In the genomic region with DNA sequence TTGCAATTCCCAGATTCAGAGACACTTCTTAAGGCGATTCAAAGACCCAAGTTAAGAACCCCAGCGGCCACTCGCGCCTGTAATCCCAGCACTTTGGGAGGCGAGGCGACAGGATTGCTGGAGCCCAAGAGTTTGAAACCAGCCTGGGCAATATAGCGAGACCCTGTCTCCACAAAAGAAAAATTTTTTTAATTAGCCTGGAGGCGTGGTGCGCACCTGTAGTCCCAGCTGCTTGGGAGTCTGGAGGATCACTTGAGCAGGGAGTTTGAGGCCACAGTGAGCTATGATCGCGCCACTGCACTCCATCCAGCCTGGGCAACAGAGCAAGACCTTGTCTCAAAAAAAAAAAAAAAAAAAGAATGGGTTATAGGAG, we compare ENCODE assay signal across 8 cellular contexts. TPM values are rescaled to one million over a fixed set of nuclear protein-coding genes. Genes with fewer than 3 reads are reported as not detected.
DNase-seq lines count a peak whose midpoint lies in the region; ATAC-seq, FAIRE-seq and TF ChIP-seq lines count a peak whose summit lies in the region.

No MANE protein-coding gene starts in this region.

- H2BK15ac ChIP-seq in mesendoderm (replicated peaks; ENCODE audit: low read depth), result no peak overlapping the region

- no CpG with 5 or more reads among the region's 11 CpGs for WGBS in mesendoderm (ENCODE audit: extremely low coverage, insufficient coverage, low lambda C conversion rate)

- H2BK5ac ChIP-seq in mesendoderm (ENCODE audit: low read length), result no peak overlapping the region

- peak overlapping the region; percentile 94 for H3K9ac ChIP-seq in mesendoderm (ENCODE audit: low read length)

- H4K8ac ChIP-seq in mesendoderm (ENCODE audit: low read depth, low read length), result peak overlapping the region; percentile 16

- H3K36me3 ChIP-seq in breast epithelium, result no peaks in the 10 kb centered on the region
- no peaks in the 10 kb centered on the region for H3K36me3 ChIP-seq in mesendoderm (ENCODE audit: control insufficient read depth, insufficient read depth, low read length)

- peak; percentile 13 for ATAC-seq in HG03439 (IDR thresholded peaks at IDR 0.05; ENCODE audit: unreplicated experiment)

- H3K9me3 ChIP-seq in breast epithelium, result no peaks in the 10 kb centered on the region

- FAIRE-seq in GM12892 (lab: Jason Lieb, UNC), result no peak

- DNase-seq in GM12864 (ENCODE audit: low read depth) (no peak), breast epithelium (ENCODE audit: low spot score in 2 of 2) (no peak), mesendoderm (no peak), 8988T (no peak), SW480 (ENCODE audit: low spot score) (no peak), SHP77 treated with DMSO at 0.1 percent for 48 hours (lab: John Stamatoyannopoulos, UW) (no peak), GM12892 (ENCODE audit: insufficient read length) (no peak)

- H3K56ac ChIP-seq in mesendoderm (ENCODE audit: low read length), result peak overlapping the region; percentile 98

- H3K4ac ChIP-seq in mesendoderm (ENCODE audit: low read depth, low read length), result peak overlapping the region; percentile 19

- H3K23ac ChIP-seq in mesendoderm (ENCODE audit: low read length), result no peak overlapping the region

- TF ChIP-seq CTCF in GM12864 (IDR thresholded peaks at IDR 0.05; ENCODE audit: low read depth, low read length, missing control alignments) (no peak), breast epithelium (IDR thresholded peaks at IDR 0.05) (no peak)

- H3K79me2 ChIP-seq in mesendoderm (ENCODE audit: control insufficient read depth, insufficient read depth, low read length), result peaks cover 9% of the 10 kb centered on the region

- no peak overlapping the region for H2BK120ac ChIP-seq in mesendoderm (ENCODE audit: low read depth, low read length)

- H3K4me3 ChIP-seq in GM12864 (ENCODE audit: low read depth, low read length), result peak overlapping the region; percentile 91
- peak overlapping the region; percentile 73 to 99 (median 94) for H3K4me3 ChIP-seq in breast epithelium
- peak overlapping the region; percentile 88 for H3K4me3 ChIP-seq in mesendoderm (ENCODE audit: low read length)

- TF ChIP-seq POLR2A in breast epithelium (IDR thresholded peaks at IDR 0.05) (no peak), GM12892 (IDR thresholded peaks at IDR 0.05; ENCODE audit: low read depth, low read length) (no peak)

- peak overlapping the region; percentile 99 for H3K4me2 ChIP-seq in mesendoderm (ENCODE audit: low read length)

- H2AK5ac ChIP-seq in mesendoderm (ENCODE audit: low read length), result no peak overlapping the region

- peak overlapping the region; percentile 52 for H3K18ac ChIP-seq in mesendoderm (ENCODE audit: low read length)

- peak overlapping the region; percentile 88 to 90 for H3K27ac ChIP-seq in breast epithelium
- H3K27ac ChIP-seq in mesendoderm (ENCODE audit: low read depth, low read length), result peak overlapping the region; percentile 37

- H4K5ac ChIP-seq in mesendoderm (ENCODE audit: low read length), result peak overlapping the region; percentile 47

- H3K4me1 ChIP-seq in breast epithelium (no peaks in the 10 kb centered on the region), mesendoderm (ENCODE audit: control insufficient read depth, low read depth, low read length) (no peaks in the 10 kb centered on the region)

- H3K27me3 ChIP-seq in breast epithelium (no peaks in the 10 kb centered on the region), mesendoderm (ENCODE audit: insufficient read depth, low read length, poor library complexity) (no peaks in the 10 kb centered on the region)

- no peaks in the 10 kb centered on the region for H3K79me1 ChIP-seq in mesendoderm (ENCODE audit: low read length)

- intact Hi-C loops in breast epithelium (cut with DNase I; ENCODE audit: low total_unique reads), result no loop called here

RNA-seq across cellular contexts. Expression of gene ANAPC1, which starts 0.6 kb away (rescaled TPM):
- 10 to 100 TPM; 45.0 to 52.8 (median 49.5) TPM for total RNA-seq in breast epithelium
- 40.6 TPM for polyA plus RNA-seq in mesendoderm (2013, experiment 1 of 2)
- polyA plus RNA-seq in mesendoderm (2013, experiment 2 of 2), result 39.8 TPM
- 41.3 TPM for polyA plus RNA-seq in GM12892 (2012; ENCODE audit: missing spikeins)

RNA-seq across cellular contexts. Expression of gene MERTK, which starts 13.8 kb away (rescaled TPM):
- 10 to 100 TPM; 21.0 to 84.3 (median 36.3) TPM for total RNA-seq in breast epithelium
- polyA plus RNA-seq in mesendoderm (2013, experiment 1 of 2), result 14.1 TPM
- 15.2 TPM for polyA plus RNA-seq in mesendoderm (2013, experiment 2 of 2)
- polyA plus RNA-seq in GM12892 (2012; ENCODE audit: missing spikeins), result 2.6 TPM
